ENCODE assay signal across 11 cellular contexts in the genomic region with DNA sequence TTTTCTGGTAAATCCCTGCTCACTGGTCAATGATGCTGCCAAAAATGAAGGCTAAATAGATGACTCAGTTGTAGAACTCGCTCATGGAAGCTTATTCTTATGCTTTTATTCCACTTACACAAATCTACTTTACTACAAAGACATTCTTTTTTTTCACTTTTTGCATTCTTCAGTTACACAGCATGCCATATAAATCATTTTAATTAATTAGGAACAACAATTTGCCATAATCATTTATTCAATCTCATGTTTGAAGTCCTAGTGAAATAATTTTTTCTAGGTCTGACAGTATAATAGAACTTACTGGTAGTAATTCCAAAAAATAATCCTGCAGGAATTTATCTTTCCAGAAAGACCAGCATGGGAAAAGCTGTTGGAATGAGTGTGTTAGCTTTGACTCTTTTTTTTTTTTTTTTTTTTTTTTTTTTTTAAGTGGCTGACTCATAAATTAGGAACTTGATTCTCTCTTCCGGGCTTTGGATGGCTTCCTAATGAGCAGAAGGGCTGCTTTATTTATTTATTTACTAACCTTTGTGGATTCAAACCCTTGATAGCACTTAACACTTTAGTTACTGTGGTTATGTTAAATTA.
A peak's percentile ranks its signal among the peaks of the same experiment; 100 is the strongest.
DNase-seq lines count a peak whose midpoint lies in the region; ATAC-seq and TF ChIP-seq lines count a peak whose summit lies in the region.
"Had no signal": no experiment of that assay in that cellular context is flagged by ENCODE, and none has a peak within 500 bp of the region (broad histone marks: within the 10 kb centered on the region; RNA-seq: fewer than 3 reads in every experiment).

No MANE protein-coding gene starts in this region.

- H3K9me3 ChIP-seq in heart left ventricle (no peaks in the 10 kb centered on the region), thoracic aorta (no peaks in the 10 kb centered on the region)
- H3K9me3 ChIP-seq: gastrocnemius medialis had no signal

- intact Hi-C loops in heart left ventricle (cut with DNase I) = loop anchor here in 2 of 10 donors (10.0 kb wide), 1 partner anchor 51 kb away; no protein-coding TSS in a partner anchor

- peak overlapping the region in 7 of 12 donors; percentile 2 to 78 (median 13) for H3K27ac ChIP-seq in heart left ventricle
- H3K27ac ChIP-seq in thoracic aorta = peak overlapping the region; percentile 31 to 52
- H3K27ac ChIP-seq: VCaP had no signal

- H3K4me1 ChIP-seq in heart left ventricle (peaks cover 2 to 19% (median 9%) of the 10 kb centered on the region in 12 donors), thoracic aorta (ENCODE audit: control insufficient read depth in 1 of 2, low read depth in 2 of 2) (peaks cover 5 to 16% of the 10 kb centered on the region in 2 donors)

- WGBS in heart left ventricle, 4 donors = 21 to 26% (median 23%) methylated on average over 2 of the region's 2 CpGs

- no peak overlapping the region for H3K4me3 ChIP-seq in heart left ventricle
- H3K4me3 ChIP-seq in thoracic aorta = peak overlapping the region; percentile 39

- ATAC-seq in heart left ventricle = peak in 2 of 4 donors; percentile 26 to 79
- peak; percentile 84 for ATAC-seq in thoracic aorta (ENCODE audit: insufficient number of reproducible peaks, low FRiP score, low read depth)
- no peak for ATAC-seq in GM18867 (IDR thresholded peaks at IDR 0.05; ENCODE audit: unreplicated experiment)

- in situ Hi-C loops in SK-MEL-5 (cut with HindIII; ENCODE audit: low pct_unique_long_range_greater_than_20kb, low sequenced_read_pairs) = no loop called here

- H3K27me3 ChIP-seq in heart left ventricle (no peaks in the 10 kb centered on the region), thoracic aorta (replicated peaks; ENCODE audit: insufficient read depth) (no peaks in the 10 kb centered on the region)
- H3K27me3 ChIP-seq: gastrocnemius medialis had no signal

- TF ChIP-seq CTCF in heart left ventricle (IDR thresholded peaks at IDR 0.05) = no peak
- no peak for TF ChIP-seq CTCF in thoracic aorta (IDR thresholded peaks at IDR 0.05)
- no peak for TF ChIP-seq CTCF in GM10266 (IDR thresholded peaks at IDR 0.05; ENCODE audit: control insufficient read depth, insufficient read depth, low read depth, missing control alignments)

- peak; percentile 3 for DNase-seq in NCI-H2227 treated with DMSO at 0.1 percent for 48 hours (lab: John Stamatoyannopoulos, UW)
- DNase-seq in NCI-H2227 (lab: John Stamatoyannopoulos, UW; ENCODE audit: unreplicated experiment) = no peak
- DNase-seq in SK-MEL-5 (ENCODE audit: low read depth, low spot score) = peak; percentile 64
- DNase-seq in heart left ventricle = peak in 1 of 5 donors; percentile 16
- no peak for DNase-seq in thoracic aorta (ENCODE audit: low spot score)
- no peak for DNase-seq in effector CD4-positive, alpha-beta T cell
- no peak for DNase-seq in GM10266 (ENCODE audit: extremely low spot score)
- DNase-seq: AML-193, gastrocnemius medialis had no signal

- no peak for TF ChIP-seq POLR2A in heart left ventricle (IDR thresholded peaks at IDR 0.05)

- H3K36me3 ChIP-seq in heart left ventricle = no peaks in the 10 kb centered on the region
- no peaks in the 10 kb centered on the region for H3K36me3 ChIP-seq in thoracic aorta
- H3K36me3 ChIP-seq: gastrocnemius medialis had no signal

Comparison
In these comparisons a context has a peak if more than half of its experiments do, and no peak if none do; other contexts are left out.
1. DNase-seq: peak in NCI-H2227 treated with DMSO at 0.1 percent for 48 hours (single experiment) and SK-MEL-5 (single experiment); none in NCI-H2227 (single experiment), thoracic aorta (single experiment), effector CD4-positive, alpha-beta T cell (single experiment) and GM10266 (single experiment).